ENCODE assay signal across 1 cellular context in the genomic region with DNA sequence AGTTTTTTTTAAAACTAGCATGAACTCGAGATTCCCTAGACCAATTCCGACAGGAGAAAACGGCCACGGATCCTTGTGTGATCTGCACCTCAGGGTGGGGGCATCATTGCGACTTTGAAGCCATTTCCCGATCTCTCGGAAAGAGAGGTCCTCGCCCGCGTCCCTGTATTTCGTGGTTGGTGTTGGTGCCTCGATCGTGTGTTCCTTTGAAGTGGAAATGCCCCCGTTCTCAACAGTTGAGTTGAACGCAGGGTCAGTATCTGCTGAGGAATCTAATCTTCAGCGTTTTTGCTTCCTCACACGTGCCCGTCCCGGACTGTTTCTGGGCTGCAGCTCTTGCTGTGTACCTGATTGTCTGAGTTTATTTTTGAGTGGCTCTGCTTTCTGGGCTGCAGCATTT.
TF ChIP-seq lines count a peak whose summit lies in the region.

No MANE protein-coding gene starts in this region.

TF ChIP-seq in liver, 16 proteins besides CTCF, POLR2A, EP300 and RAD21:
- no peak for TF ChIP-seq REST (IDR thresholded peaks at IDR 0.05)
- no peak for TF ChIP-seq EGR1 (IDR thresholded peaks at IDR 0.05; ENCODE audit: low read depth in 2 of 2)
- no peak for TF ChIP-seq YY1 (IDR thresholded peaks at IDR 0.05)
- no peak for TF ChIP-seq ZBTB33 (IDR thresholded peaks at IDR 0.05)
- no peak for TF ChIP-seq NR2F2 (IDR thresholded peaks at IDR 0.05)
- no peak for TF ChIP-seq SP1 (IDR thresholded peaks at IDR 0.05)
- TF ChIP-seq RXRA (IDR thresholded peaks at IDR 0.05), result no peak
- no peak for TF ChIP-seq FOXA2 (IDR thresholded peaks at IDR 0.05)
- TF ChIP-seq TAF1 (conservative IDR thresholded peaks at IDR 0.05), result no peak
- no peak for TF ChIP-seq HNF4A (conservative IDR thresholded peaks at IDR 0.05)
- no peak for TF ChIP-seq GABPA (IDR thresholded peaks at IDR 0.05 in 1 of 2, conservative IDR thresholded peaks at IDR 0.05 in 1 of 2)
- TF ChIP-seq, protein P1, sequence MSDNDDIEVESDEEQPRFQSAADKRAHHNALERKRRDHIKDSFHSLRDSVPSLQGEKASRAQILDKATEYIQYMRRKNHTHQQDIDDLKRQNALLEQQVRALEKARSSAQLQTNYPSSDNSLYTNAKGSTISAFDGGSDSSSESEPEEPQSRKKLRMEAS (IDR thresholded peaks at IDR 0.05), result no peak
- TF ChIP-seq FOXA1 (IDR thresholded peaks at IDR 0.05), result no peak
- TF ChIP-seq JUND (IDR thresholded peaks at IDR 0.05), result no peak
- TF ChIP-seq, protein P2, sequence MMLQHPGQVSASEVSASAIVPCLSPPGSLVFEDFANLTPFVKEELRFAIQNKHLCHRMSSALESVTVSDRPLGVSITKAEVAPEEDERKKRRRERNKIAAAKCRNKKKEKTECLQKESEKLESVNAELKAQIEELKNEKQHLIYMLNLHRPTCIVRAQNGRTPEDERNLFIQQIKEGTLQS (IDR thresholded peaks at IDR 0.05), result no peak
TF ChIP-seq in liver: peak in this region for 0.
